15 cellular contexts compared by ENCODE assay signal in the genomic region with DNA sequence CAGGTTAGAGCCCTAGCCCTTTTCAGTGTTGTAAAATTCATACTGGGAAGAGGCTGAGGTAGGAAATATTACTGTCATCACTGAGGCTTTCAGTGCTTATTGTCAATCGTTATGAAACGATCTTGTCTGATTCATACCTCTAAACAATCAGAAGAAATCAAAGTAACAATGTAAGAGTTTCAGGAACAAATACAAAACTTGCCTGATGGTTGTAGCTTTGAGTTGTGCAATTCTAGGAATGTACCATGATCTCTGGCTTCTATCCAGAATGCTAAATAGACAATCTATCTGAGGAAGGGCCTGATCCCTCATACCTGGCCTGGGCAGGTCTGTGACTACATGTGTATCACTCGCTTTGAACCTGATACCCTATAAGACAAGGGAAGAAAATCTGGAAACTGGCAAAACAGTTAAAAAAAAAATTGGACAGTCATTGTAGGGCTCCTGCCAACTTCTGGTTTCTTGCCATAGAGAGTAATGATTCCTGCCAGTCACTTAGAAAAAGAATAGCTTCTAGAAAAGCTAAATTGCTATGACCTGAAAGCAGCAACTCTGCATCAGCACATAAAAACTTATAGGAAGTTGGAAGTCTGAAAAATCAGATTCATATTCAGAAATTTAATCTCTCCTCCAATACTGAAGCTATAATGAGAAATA.
DNase-seq lines count a peak whose midpoint lies in the region; ATAC-seq, FAIRE-seq and TF ChIP-seq lines count a peak whose summit lies in the region.
"Had no signal": no experiment of that assay in that cellular context is flagged by ENCODE, and none has a peak within 500 bp of the region (broad histone marks: within the 10 kb centered on the region; RNA-seq: fewer than 3 reads in every experiment).

No MANE protein-coding gene starts in this region.

- H3K4me1 ChIP-seq in breast epithelium (no peaks in the 10 kb centered on the region), keratinocyte (ENCODE audit: control insufficient read depth, extremely low read depth, insufficient read depth, low read length) (peaks cover 23% of the 10 kb centered on the region), tibial artery (peaks cover 0 to 23% (median 13%) of the 10 kb centered on the region in 4 donors)

- H2AFZ ChIP-seq in keratinocyte (ENCODE audit: control insufficient read depth, low read length) = no peak overlapping the region

- no peak for DNase-seq in activated naive CD4-positive, alpha-beta T cell treated with anti-CD3 and anti-CD28 coated beads for 36 hours
- no peak for DNase-seq in activated naive CD4-positive, alpha-beta T cell treated with Interleukin-2 at 50 U/mL for 16 hours
- DNase-seq in breast epithelium (ENCODE audit: low spot score in 2 of 2) (no peak), keratinocyte (ENCODE audit: low read depth, low spot score) (peak; percentile 80), tibial artery (no peak)
- DNase-seq: activated CD8-positive, alpha-beta memory T cell treated with anti-CD3 and anti-CD28 coated beads for 24 hours; amniotic stem cell; EL; NCI-H1930; stimulated activated CD4-positive, alpha-beta T cell treated with anti-CD3 and anti-CD28 coated beads, Interleukin-4, amount 100 ng/mL, for 1 hour had no signal

- no peak for TF ChIP-seq CTCF in breast epithelium (IDR thresholded peaks at IDR 0.05)
- no peak for TF ChIP-seq CTCF in keratinocyte (optimal IDR thresholded peaks at IDR 0.05 in 1 of 3, IDR thresholded peaks at IDR 0.05 in 1 of 3, conservative IDR thresholded peaks at IDR 0.05 in 1 of 3; ENCODE audit: extremely low read depth in 1 of 3, insufficient read depth in 2 of 3, low read length in 3 of 3)
- no peak for TF ChIP-seq CTCF in tibial artery (IDR thresholded peaks at IDR 0.05)

- no peaks in the 10 kb centered on the region for H3K36me3 ChIP-seq in breast epithelium
- H3K36me3 ChIP-seq in keratinocyte (ENCODE audit: control insufficient read depth in 2 of 2, extremely low read depth in 1 of 2, insufficient read depth in 2 of 2, low read length in 2 of 2) = no peaks in the 10 kb centered on the region
- no peaks in the 10 kb centered on the region for H3K36me3 ChIP-seq in tibial artery

- H3K27me3 Mint-ChIP-seq in activated naive CD4-positive, alpha-beta T cell treated with anti-CD3 and anti-CD28 coated beads for 36 hours (ENCODE audit: low read depth) = no peaks in the 10 kb centered on the region

- peak overlapping the region; percentile 55 for H3K4me2 ChIP-seq in keratinocyte (ENCODE audit: control insufficient read depth, extremely low read depth, insufficient read depth, low read depth, low read length)

- H3K9me3 ChIP-seq in breast epithelium (no peaks in the 10 kb centered on the region), keratinocyte (ENCODE audit: control insufficient read depth, low read depth, low read length) (no peaks in the 10 kb centered on the region), tibial artery (no peaks in the 10 kb centered on the region)

- ATAC-seq in HG02852 (IDR thresholded peaks at IDR 0.05; ENCODE audit: unreplicated experiment) (no peak), GM18867 (IDR thresholded peaks at IDR 0.05; ENCODE audit: unreplicated experiment) (no peak), GM19467 (IDR thresholded peaks at IDR 0.05; ENCODE audit: unreplicated experiment) (no peak)

- H3K4me1 Mint-ChIP-seq in activated naive CD4-positive, alpha-beta T cell treated with anti-CD3 and anti-CD28 coated beads for 36 hours (ENCODE audit: low read depth) = peaks cover 17% of the 10 kb centered on the region

- intact Hi-C loops in activated naive CD4-positive, alpha-beta T cell treated with anti-CD3 and anti-CD28 coated beads for 36 hours (cut with micrococcal nuclease) = loop anchor here (1.0 kb wide), 1 partner anchor 8 kb away; no protein-coding TSS in a partner anchor
- intact Hi-C loops in breast epithelium (cut with DNase I; ENCODE audit: low total_unique reads) = no loop called here
- intact Hi-C loops in tibial artery (cut with DNase I; ENCODE audit: low total_unique reads) = no loop called here

- H3K27ac ChIP-seq in breast epithelium (peak overlapping the region; percentile 1 to 62), keratinocyte (ENCODE audit: control insufficient read depth, insufficient read depth, low read length) (peak overlapping the region; percentile 67), tibial artery (peak overlapping the region; percentile 17 to 31)

- dilution Hi-C loops in keratinocyte (cut with MboI; ENCODE audit: extremely low pct_ligation_motif_present, low sequenced_read_pairs) = no loop called here

- H3K36me3 Mint-ChIP-seq in activated naive CD4-positive, alpha-beta T cell treated with anti-CD3 and anti-CD28 coated beads for 36 hours (ENCODE audit: low read depth) = no peaks in the 10 kb centered on the region

- H3K9ac ChIP-seq in keratinocyte (ENCODE audit: control insufficient read depth, extremely low read depth, insufficient read depth, low read length) = no peak overlapping the region

- no peak overlapping the region for H3K4me3 ChIP-seq in breast epithelium
- peak overlapping the region in 1 of 3 experiments; percentile 24 for H3K4me3 ChIP-seq in keratinocyte (ENCODE audit: control insufficient read depth in 2 of 3, extremely low read depth in 1 of 3, insufficient read depth in 2 of 3, low read depth in 1 of 3, low read length in 3 of 3)
- no peak overlapping the region for H3K4me3 ChIP-seq in tibial artery

- H3K9me3 Mint-ChIP-seq in activated naive CD4-positive, alpha-beta T cell treated with anti-CD3 and anti-CD28 coated beads for 36 hours = no peaks in the 10 kb centered on the region
- H3K9me3 Mint-ChIP-seq: T-helper 2 cell treated with Interferon-gamma antibody and Interleukin-4, amounts not matched to agents 5 μg/mL and 100 μg/mL, for 36 hours had no signal

- H4K20me1 ChIP-seq in keratinocyte (ENCODE audit: control insufficient read depth, extremely low read depth, insufficient read depth, low read length) = no peaks in the 10 kb centered on the region

- no peak overlapping the region for H3K4me3 Mint-ChIP-seq in activated naive CD4-positive, alpha-beta T cell treated with anti-CD3 and anti-CD28 coated beads for 36 hours
- H3K4me3 Mint-ChIP-seq: T-helper 2 cell treated with Interferon-gamma antibody and Interleukin-4, amounts not matched to agents 5 μg/mL and 100 μg/mL, for 36 hours had no signal

- peak overlapping the region; percentile 26 for H3K27ac Mint-ChIP-seq in activated naive CD4-positive, alpha-beta T cell treated with anti-CD3 and anti-CD28 coated beads for 36 hours
- H3K27ac Mint-ChIP-seq: T-helper 2 cell treated with Interferon-gamma antibody and Interleukin-4, amounts not matched to agents 5 μg/mL and 100 μg/mL, for 36 hours had no signal

- no peaks in the 10 kb centered on the region for H3K27me3 ChIP-seq in breast epithelium
- H3K27me3 ChIP-seq in keratinocyte (ENCODE audit: control insufficient read depth, extremely low read depth, insufficient read depth, low read length) = no peaks in the 10 kb centered on the region
- H3K27me3 ChIP-seq in tibial artery = no peaks in the 10 kb centered on the region

- no peaks in the 10 kb centered on the region for H3K9me1 ChIP-seq in keratinocyte (ENCODE audit: control insufficient read depth, extremely low read depth, insufficient read depth, low read length)

- no peaks in the 10 kb centered on the region for H3K79me2 ChIP-seq in keratinocyte (ENCODE audit: control insufficient read depth, insufficient read depth, low read length)

- CTCF ChIA-PET in activated naive CD4-positive, alpha-beta T cell treated with anti-CD3 and anti-CD28 coated beads for 36 hours (lab: Charles Lee) = interaction anchor here (0.6 to 0.8 kb wide), 2 partner anchors 16 to 468 kb away, joined by 3 to 4 read pairs; no protein-coding TSS in a partner anchor

- peak; percentile 90 for FAIRE-seq in keratinocyte (lab: Jason Lieb, UNC)
- FAIRE-seq: HTR-8/SVneo had no signal

- no peak for TF ChIP-seq POLR2A in breast epithelium (IDR thresholded peaks at IDR 0.05)
